Comparison of ENCODE assay signal across 8 cellular contexts in the genomic region with DNA sequence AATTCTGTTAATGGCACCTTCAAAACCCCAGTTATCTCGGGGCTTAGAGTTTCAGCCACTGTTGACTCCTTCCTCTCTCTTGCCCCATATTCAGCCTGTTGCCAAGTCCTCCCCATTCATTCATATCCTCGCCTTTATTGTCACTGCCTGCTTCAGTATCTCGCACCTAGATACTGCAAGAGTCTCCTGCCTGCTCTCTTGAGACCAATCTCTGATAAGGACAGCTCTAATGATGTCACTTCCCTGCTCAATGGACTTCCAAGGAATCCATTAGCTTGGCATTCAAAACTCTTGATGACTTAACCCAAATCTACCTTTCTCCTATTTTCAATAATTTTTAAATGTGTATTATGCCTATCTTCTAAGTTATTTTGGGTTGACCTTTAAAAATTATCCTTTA. TPM values are rescaled to one million over a fixed set of nuclear protein-coding genes. Genes with fewer than 3 reads are reported as not detected.
DNase-seq lines count a peak whose midpoint lies in the region; FAIRE-seq and TF ChIP-seq lines count a peak whose summit lies in the region.

No MANE protein-coding gene starts in this region.

- H3K4me3 ChIP-seq in ACC112 (ENCODE audit: low read depth, low read length) (peak overlapping the region; percentile 79), HUES64 (ENCODE audit: low read length) (peak overlapping the region; percentile 82), bronchial epithelial cell (ENCODE audit: low read depth, low read length) (peak overlapping the region; percentile 71), mucosa of rectum (ENCODE audit: low read length in 2 of 2) (peak overlapping the region; percentile 74 to 81)

- peak overlapping the region; percentile 75 for H2AFZ ChIP-seq in ACC112 (ENCODE audit: low read length, unreplicated experiment)

- no peak for TF ChIP-seq CTCF in bronchial epithelial cell (IDR thresholded peaks at IDR 0.05; ENCODE audit: insufficient read depth, low read length, severe bottlenecking)
- TF ChIP-seq CTCF in GM10266 (IDR thresholded peaks at IDR 0.05; ENCODE audit: control insufficient read depth, insufficient read depth, low read depth, missing control alignments): no peak

- no peak for FAIRE-seq in bronchial epithelial cell (lab: Jason Lieb, UNC)

- peaks cover 20% of the 10 kb centered on the region for H3K79me2 ChIP-seq in ACC112 (ENCODE audit: control insufficient read depth, insufficient read depth, low read length, unreplicated experiment)

- no peaks in the 10 kb centered on the region for H3K9me3 ChIP-seq in HUES64 (ENCODE audit: insufficient read depth, low read depth, low read length)
- H3K9me3 ChIP-seq in mucosa of rectum (ENCODE audit: control insufficient read depth in 2 of 2, low read length in 2 of 2): no peaks in the 10 kb centered on the region

- H3K4me1 ChIP-seq in ACC112 (ENCODE audit: control insufficient read depth, insufficient read depth, low read length, unreplicated experiment) (peaks cover 11% of the 10 kb centered on the region), HUES64 (ENCODE audit: insufficient read depth, low read length) (no peaks in the 10 kb centered on the region), mucosa of rectum (ENCODE audit: control insufficient read depth in 2 of 2, insufficient read depth in 2 of 2, low read length in 2 of 2) (peaks cover 7% of the 10 kb centered on the region in 2 donors)

- 0 out of 2 replicates have a peak overlapping the region, but pooled peaks have one; percentile 71 for H3K27ac ChIP-seq in ACC112 (ENCODE audit: low read depth, low read length)
- H3K27ac ChIP-seq in HUES64 (ENCODE audit: low read depth, low read length): no peak overlapping the region
- H3K27ac ChIP-seq in mucosa of rectum (ENCODE audit: low read depth in 2 of 2, low read length in 2 of 2): peak overlapping the region; percentile 92 to 93
- no peak overlapping the region for H3K27ac ChIP-seq in substantia nigra (ENCODE audit: low read depth, low read length, poor library complexity, severe bottlenecking)

- H3K27me3 ChIP-seq in ACC112 (ENCODE audit: insufficient read depth, low read length) (no peaks in the 10 kb centered on the region), HUES64 (ENCODE audit: insufficient read depth, low read length) (no peaks in the 10 kb centered on the region), bronchial epithelial cell (ENCODE audit: control insufficient read depth, insufficient read depth, low read length) (no peaks in the 10 kb centered on the region), mucosa of rectum (ENCODE audit: control insufficient read depth in 2 of 2, insufficient read depth in 2 of 2, low read length in 2 of 2) (no peaks in the 10 kb centered on the region)

- no peaks in the 10 kb centered on the region for H3K36me3 ChIP-seq in ACC112 (ENCODE audit: insufficient read depth, low read length)
- H3K36me3 ChIP-seq in HUES64 (ENCODE audit: insufficient read depth, low read length): peaks cover 14% of the 10 kb centered on the region; the same call in 1 of the 2 replicates
- H3K36me3 ChIP-seq in bronchial epithelial cell (ENCODE audit: control insufficient read depth, insufficient read depth, low read length): no peaks in the 10 kb centered on the region
- no peaks in the 10 kb centered on the region for H3K36me3 ChIP-seq in mucosa of rectum (ENCODE audit: control insufficient read depth in 2 of 2, insufficient read depth in 2 of 2, low read length in 2 of 2)

- DNase-seq in bronchial epithelial cell (ENCODE audit: low read depth): no peak
- no peak for DNase-seq in substantia nigra (lab: John Stamatoyannopoulos, UW)
- no peak for DNase-seq in GM10266 (ENCODE audit: extremely low spot score)
- no peak for DNase-seq in DMS 273 treated with DMSO at 0.1 percent for 48 hours (lab: John Stamatoyannopoulos, UW)
- no peak for DNase-seq in H4 (ENCODE audit: low spot score)

- H3K9ac ChIP-seq in HUES64 (ENCODE audit: low read depth, low read length) (0 out of 2 replicates have a peak overlapping the region, but pooled peaks have one; percentile 14), mucosa of rectum (ENCODE audit: low read depth in 1 of 2, low read length in 2 of 2) (peak overlapping the region in 1 of 2 donors; percentile 86)

- 85% methylated on average over 3 of the region's 3 CpGs for WGBS in HUES64

RNA-seq across cellular contexts. Expression of a gene that starts 1.1 kb away (rescaled TPM):
- polyA plus RNA-seq in HUES64 (2013, experiment 1 of 2): 45.5 TPM
- 43.6 TPM for polyA plus RNA-seq in HUES64 (2013, experiment 2 of 2)
- total RNA-seq in bronchial epithelial cell: 18.4 and 23.7 TPM in 2 replicates
- total RNA-seq in H4 (2014; rRNA removed; shearing (Covaris generic)): 37.5 and 52.1 TPM in 2 replicates

RNA-seq across cellular contexts. Expression of a gene that starts 8.0 kb away (rescaled TPM):
- polyA plus RNA-seq in HUES64 (2013, experiment 1 of 2): 16.6 TPM
- polyA plus RNA-seq in HUES64 (2013, experiment 2 of 2): 17.1 TPM
- total RNA-seq in bronchial epithelial cell: 48.9 and 55.5 TPM in 2 replicates
- 49.7 and 62.8 TPM in 2 replicates for total RNA-seq in H4 (2014; rRNA removed; shearing (Covaris generic))

RNA-seq across cellular contexts. Expression of a gene that starts 33.0 kb away (rescaled TPM):
- 12.6 TPM for polyA plus RNA-seq in HUES64 (2013, experiment 1 of 2)
- polyA plus RNA-seq in HUES64 (2013, experiment 2 of 2): 12.7 TPM
- 3.5 and 5.8 TPM in 2 replicates for total RNA-seq in bronchial epithelial cell
- 5.5 and 9.1 TPM in 2 replicates for total RNA-seq in H4 (2014; rRNA removed; shearing (Covaris generic))

Comparison
In these comparisons a context has a peak if more than half of its experiments do, and no peak if none do; other contexts are left out.
1. H3K27ac ChIP-seq: peak in ACC112 (single experiment) and mucosa of rectum (2 of 2); none in HUES64 (single experiment) and substantia nigra (single experiment).
2. Peak in every context shown above with its lines, with median percentiles within 50 percentile points of each other: H3K4me3 ChIP-seq.